In genomic region chr4:5027366-5027765, GRCh38 we compare ENCODE assay signal across 18 cellular contexts. TPM values are rescaled to one million over a fixed set of nuclear protein-coding genes. Genes with fewer than 3 reads are reported as not detected.
"Had no signal": no experiment of that assay in that cellular context is flagged by ENCODE, and none has a peak within 500 bp of the region (broad histone marks: within the 10 kb centered on the region; RNA-seq: fewer than 3 reads in every experiment).

No MANE protein-coding gene starts in this region.

- H3K4me1 ChIP-seq: pancreas, testis had no signal

- DNase-seq: activated CD4-positive, alpha-beta T cell treated with anti-CD3 and anti-CD28 coated beads for 48 hours; activated CD8-positive, alpha-beta T cell treated with anti-CD3 and anti-CD28 coated beads for 36 hours; activated T-cell treated with anti-CD3 and anti-CD28 coated beads, Interleukin-2, amount 50 U/mL, for 4 hours; amygdala; dermis blood vessel endothelial cell; left colon; pancreas; stimulated activated CD4-positive, alpha-beta T cell treated with anti-CD3 and anti-CD28 coated beads, Interleukin-1b, Interleukin-23, amount 100 ng/mL, for 48 hours; stimulated activated naive CD8-positive, alpha-beta T cell treated with anti-CD3 and anti-CD28 coated beads, Interleukin-15, amount 100 ng/mL, for 72 hours; T-helper 17 cell; testis had no signal

- H3K9me3 Mint-ChIP-seq: activated CD8-positive, alpha-beta T cell treated with anti-CD3 and anti-CD28 coated beads for 36 hours; activated T-cell treated with anti-CD3 and anti-CD28 coated beads, Interleukin-2, amount 50 U/mL, for 4 hours; stimulated activated naive CD8-positive, alpha-beta T cell treated with anti-CD3 and anti-CD28 coated beads, Interleukin-15, amount 100 ng/mL, for 72 hours had no signal

- H3K36me3 Mint-ChIP-seq: activated naive CD8-positive, alpha-beta T cell; WTC11 had no signal

- H3K4me3 Mint-ChIP-seq: activated CD8-positive, alpha-beta T cell treated with anti-CD3 and anti-CD28 coated beads for 36 hours; activated naive CD8-positive, alpha-beta T cell; activated T-cell treated with anti-CD3 and anti-CD28 coated beads, Interleukin-2, amount 50 U/mL, for 4 hours; stimulated activated naive CD8-positive, alpha-beta T cell treated with anti-CD3 and anti-CD28 coated beads, Interleukin-15, amount 100 ng/mL, for 72 hours; T-helper 17 cell; WTC11 had no signal

- H3K27ac ChIP-seq: epithelial cell of prostate, pancreas, testis had no signal

- H3K4me1 Mint-ChIP-seq: stimulated activated naive CD8-positive, alpha-beta T cell treated with anti-CD3 and anti-CD28 coated beads, Interleukin-15, amount 100 ng/mL, for 72 hours; T-helper 17 cell had no signal

- H3K36me3 ChIP-seq: pancreas had no signal

- H3K4me3 ChIP-seq: lung, pancreas, testis had no signal

- H3K27ac Mint-ChIP-seq: activated CD8-positive, alpha-beta T cell treated with anti-CD3 and anti-CD28 coated beads for 36 hours; activated naive CD8-positive, alpha-beta T cell; T-helper 17 cell; WTC11 had no signal

- H3K27me3 ChIP-seq: pancreas, testis had no signal

- H3K9me3 ChIP-seq: pancreas, testis had no signal

- FAIRE-seq: bronchial epithelial cell, islet of Langerhans, pancreas had no signal

- ATAC-seq: activated CD8-positive, alpha-beta T cell treated with anti-CD3 and anti-CD28 coated beads for 36 hours; activated T-cell treated with anti-CD3 and anti-CD28 coated beads, Interleukin-2, amount 50 U/mL, for 4 hours; left colon; pancreas; sciatic nerve; stimulated activated naive CD8-positive, alpha-beta T cell treated with anti-CD3 and anti-CD28 coated beads, Interleukin-15, amount 100 ng/mL, for 72 hours; T-helper 17 cell; WTC11 had no signal

RNA-seq across cellular contexts. Expression of gene CYTL1, which starts 8.1 kb away (rescaled TPM):
- total RNA-seq: activated CD8-positive, alpha-beta T cell treated with anti-CD3 and anti-CD28 coated beads for 36 hours; activated T-cell treated with anti-CD3 and anti-CD28 coated beads, Interleukin-2, amount 50 U/mL, for 4 hours; bronchial epithelial cell; T-helper 17 cell had no signal

RNA-seq across cellular contexts. Expression of gene STK32B, which starts 23.9 kb away (rescaled TPM):
- total RNA-seq: activated CD8-positive, alpha-beta T cell treated with anti-CD3 and anti-CD28 coated beads for 36 hours; activated T-cell treated with anti-CD3 and anti-CD28 coated beads, Interleukin-2, amount 50 U/mL, for 4 hours had no signal
